In the genomic region with DNA sequence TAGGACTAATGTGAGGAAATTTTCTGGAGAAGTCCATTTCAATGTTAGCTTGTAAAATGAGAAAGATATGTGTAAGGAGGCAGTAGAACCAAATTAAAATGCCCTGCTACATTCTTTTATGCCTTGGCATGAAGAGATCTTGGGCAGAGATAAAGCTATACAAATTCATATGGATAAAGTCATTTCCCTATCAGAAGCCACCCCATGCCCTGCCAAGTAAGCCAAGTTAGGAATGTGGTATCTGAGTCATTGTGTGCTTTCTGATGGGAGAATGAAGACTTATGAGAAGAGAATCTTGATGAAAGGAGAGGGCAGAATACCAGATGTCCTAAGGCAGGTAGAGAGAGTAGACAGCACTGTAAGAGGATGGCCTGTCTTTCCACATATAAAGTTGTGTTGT, we compare ENCODE assay signal across 24 cellular contexts.
DNase-seq lines count a peak whose midpoint lies in the region; ATAC-seq, FAIRE-seq and TF ChIP-seq lines count a peak whose summit lies in the region.
"Had no signal": no experiment of that assay in that cellular context is flagged by ENCODE, and none has a peak within 500 bp of the region (broad histone marks: within the 10 kb centered on the region; RNA-seq: fewer than 3 reads in every experiment).

No MANE protein-coding gene starts in this region.

- no peaks in the 10 kb centered on the region for H3K9me1 ChIP-seq in keratinocyte (ENCODE audit: control insufficient read depth, extremely low read depth, insufficient read depth, low read length)

- no peaks in the 10 kb centered on the region for H3K79me2 ChIP-seq in keratinocyte (ENCODE audit: control insufficient read depth, insufficient read depth, low read length)

- FAIRE-seq in keratinocyte (lab: Jason Lieb, UNC), result peak; percentile 79
- FAIRE-seq: A204.1, HTR-8/SVneo had no signal

- H3K4me1 ChIP-seq in adipocyte (ENCODE audit: control insufficient read depth, insufficient read depth, low read length) (no peaks in the 10 kb centered on the region), keratinocyte (ENCODE audit: control insufficient read depth, extremely low read depth, insufficient read depth, low read length) (no peaks in the 10 kb centered on the region), BE2C (no peaks in the 10 kb centered on the region)
- H3K4me1 ChIP-seq: BLaER1 had no signal

- H3K36me3 ChIP-seq in MG63, result no peaks in the 10 kb centered on the region
- no peaks in the 10 kb centered on the region for H3K36me3 ChIP-seq in adipocyte (ENCODE audit: control insufficient read depth, insufficient read depth, low read length, severe bottlenecking)
- no peaks in the 10 kb centered on the region for H3K36me3 ChIP-seq in keratinocyte (ENCODE audit: control insufficient read depth in 2 of 2, extremely low read depth in 1 of 2, insufficient read depth in 2 of 2, low read length in 2 of 2)
- H3K36me3 ChIP-seq in BE2C, result no peaks in the 10 kb centered on the region
- H3K36me3 ChIP-seq: BLaER1 had no signal

- H3K9ac ChIP-seq in adipocyte (ENCODE audit: low read length) (no peak overlapping the region), keratinocyte (ENCODE audit: control insufficient read depth, extremely low read depth, insufficient read depth, low read length) (no peak overlapping the region)
- H3K9ac ChIP-seq: BLaER1 had no signal

- in situ Hi-C loops in ACHN (cut with HindIII; ENCODE audit: low pct_ligation_motif_present, low pct_unique_long_range_greater_than_20kb, low sequenced_read_pairs), result no loop called here

- no peak for ATAC-seq in HG03520 (IDR thresholded peaks at IDR 0.05; ENCODE audit: unreplicated experiment)
- ATAC-seq: CD8-positive, alpha-beta T cell had no signal

- H3K4me3 ChIP-seq in MG63, result no peak overlapping the region
- H3K4me3 ChIP-seq in adipocyte (ENCODE audit: low read length), result no peak overlapping the region
- H3K4me3 ChIP-seq in keratinocyte (ENCODE audit: control insufficient read depth in 2 of 3, extremely low read depth in 1 of 3, insufficient read depth in 2 of 3, low read depth in 1 of 3, low read length in 3 of 3), result no peak overlapping the region
- no peak overlapping the region for H3K4me3 ChIP-seq in BE2C (ENCODE audit: low read depth, low read length)
- H3K4me3 ChIP-seq: BLaER1 had no signal

- dilution Hi-C loops in keratinocyte (cut with MboI; ENCODE audit: extremely low pct_ligation_motif_present, low sequenced_read_pairs), result no loop called here

- H3K27ac ChIP-seq in keratinocyte (ENCODE audit: control insufficient read depth, insufficient read depth, low read length), result no peak overlapping the region
- H3K27ac ChIP-seq: BLaER1 had no signal

- no peaks in the 10 kb centered on the region for H4K20me1 ChIP-seq in keratinocyte (ENCODE audit: control insufficient read depth, extremely low read depth, insufficient read depth, low read length)
- H4K20me1 ChIP-seq: BLaER1 had no signal

- DNase-seq in ACHN (peak; percentile 0), MG63 (peak; percentile 10), adipocyte (ENCODE audit: low read depth) (peak; percentile 21), keratinocyte (ENCODE audit: low read depth, low spot score) (no peak), SW480 (ENCODE audit: low spot score) (no peak), activated gamma-delta T cell (lab: John Stamatoyannopoulos, UW) (no peak), BE2C (no peak)
- DNase-seq: CD8-positive, alpha-beta T cell; DMS79; H7; HFFc6; IMR-90; MM.1S; NCI-H1092; NCI-H146; NCI-H2081; NCI-H2171 treated with DMSO at 0.1 percent for 48 hours; NCI-H446 treated with DMSO at 0.1 percent for 48 hours; NCI-H69; SHP77 treated with DMSO at 0.1 percent for 48 hours had no signal

- no peak overlapping the region for H3K4me2 ChIP-seq in keratinocyte (ENCODE audit: control insufficient read depth, extremely low read depth, insufficient read depth, low read depth, low read length)
- H3K4me2 ChIP-seq: BLaER1 had no signal

- H3K27me3 ChIP-seq in MG63 (no peaks in the 10 kb centered on the region), adipocyte (replicated peaks; ENCODE audit: control insufficient read depth, insufficient read depth, low read length) (peaks cover 26% of the 10 kb centered on the region), keratinocyte (ENCODE audit: control insufficient read depth, extremely low read depth, insufficient read depth, low read length) (no peaks in the 10 kb centered on the region), BE2C (no peaks in the 10 kb centered on the region)

- H3K9me3 ChIP-seq in MG63, result no peaks in the 10 kb centered on the region
- H3K9me3 ChIP-seq in adipocyte (ENCODE audit: control insufficient read depth, low read length), result peaks cover 7% of the 10 kb centered on the region
- H3K9me3 ChIP-seq in keratinocyte (ENCODE audit: control insufficient read depth, low read depth, low read length), result no peaks in the 10 kb centered on the region
- H3K9me3 ChIP-seq in BE2C, result no peaks in the 10 kb centered on the region
- H3K9me3 ChIP-seq: BLaER1 had no signal

- no peak for TF ChIP-seq CTCF in keratinocyte (optimal IDR thresholded peaks at IDR 0.05 in 1 of 3, IDR thresholded peaks at IDR 0.05 in 1 of 3, conservative IDR thresholded peaks at IDR 0.05 in 1 of 3; ENCODE audit: extremely low read depth in 1 of 3, insufficient read depth in 2 of 3, low read length in 3 of 3)
- no peak for TF ChIP-seq CTCF in BE2C (IDR thresholded peaks at IDR 0.05; ENCODE audit: low read depth, low read length)

- no peak overlapping the region for H2AFZ ChIP-seq in keratinocyte (ENCODE audit: control insufficient read depth, low read length)

Comparison
In these comparisons a context has a peak if more than half of its experiments do, and no peak if none do; other contexts are left out.
1. DNase-seq: peak in ACHN (single experiment), MG63 (single experiment) and adipocyte (single experiment); none in keratinocyte (single experiment), SW480 (single experiment), activated gamma-delta T cell (single experiment) and BE2C (single experiment).